9 cellular contexts compared by ENCODE assay signal in genomic region chr4:142549726-142550463, GRCh38.
DNase-seq lines count a peak whose midpoint lies in the region; ATAC-seq and TF ChIP-seq lines count a peak whose summit lies in the region.
"Had no signal": no experiment of that assay in that cellular context is flagged by ENCODE, and none has a peak within 500 bp of the region (broad histone marks: within the 10 kb centered on the region; RNA-seq: fewer than 3 reads in every experiment).

No MANE protein-coding gene starts in this region.

- ATAC-seq in HG02840 (IDR thresholded peaks at IDR 0.05; ENCODE audit: low FRiP score, unreplicated experiment) (no peak), HG03095 (IDR thresholded peaks at IDR 0.05; ENCODE audit: unreplicated experiment) (no peak), HG03432 (IDR thresholded peaks at IDR 0.05; ENCODE audit: unreplicated experiment) (no peak), GM18520 (IDR thresholded peaks at IDR 0.05; ENCODE audit: unreplicated experiment) (no peak)

- no peaks in the 10 kb centered on the region for H3K9me3 ChIP-seq in AG04450 (ENCODE audit: control insufficient read depth, insufficient read depth, low read length)
- H3K9me3 ChIP-seq: thoracic aorta had no signal

- CTCF ChIA-PET in AG04450 (lab: Charles Lee) = no interaction called here

- H3K4me3 ChIP-seq in AG04450 (ENCODE audit: low read depth, low read length) = no peak overlapping the region
- H3K4me3 ChIP-seq: thoracic aorta had no signal

- no peak for TF ChIP-seq CTCF in AG04450 (IDR thresholded peaks at IDR 0.05; ENCODE audit: low read depth, low read length)

- H3K27ac ChIP-seq in AG04450 (ENCODE audit: low read depth, low read length) = no peak overlapping the region
- H3K27ac ChIP-seq: thoracic aorta had no signal

- DNase-seq in AG04450 (ENCODE audit: low read depth, low spot score) = peak; percentile 23
- peak; percentile 93 for DNase-seq in HT-29 (ENCODE audit: low spot score)
- DNase-seq in SK-MEL-5 (ENCODE audit: low read depth, low spot score) = peak; percentile 65
- DNase-seq in foreskin melanocyte = peak; percentile 71

- POLR2A ChIA-PET in AG04450 (lab: Yijun Ruan, JAX) = no interaction called here

- in situ Hi-C loops in SK-MEL-5 (cut with HindIII; ENCODE audit: low pct_unique_long_range_greater_than_20kb, low sequenced_read_pairs) = no loop called here

- H3K27me3 ChIP-seq in AG04450 (ENCODE audit: control insufficient read depth, insufficient read depth, low read length) = no peaks in the 10 kb centered on the region

Comparison
In these comparisons a context has a peak if more than half of its experiments do, and no peak if none do; other contexts are left out.
1. DNase-seq: peak in every context shown above with its lines; median percentile 93 in HT-29; 71 in foreskin melanocyte; 65 in SK-MEL-5; 23 in AG04450.